14 cellular contexts compared by ENCODE assay signal in the genomic region with DNA sequence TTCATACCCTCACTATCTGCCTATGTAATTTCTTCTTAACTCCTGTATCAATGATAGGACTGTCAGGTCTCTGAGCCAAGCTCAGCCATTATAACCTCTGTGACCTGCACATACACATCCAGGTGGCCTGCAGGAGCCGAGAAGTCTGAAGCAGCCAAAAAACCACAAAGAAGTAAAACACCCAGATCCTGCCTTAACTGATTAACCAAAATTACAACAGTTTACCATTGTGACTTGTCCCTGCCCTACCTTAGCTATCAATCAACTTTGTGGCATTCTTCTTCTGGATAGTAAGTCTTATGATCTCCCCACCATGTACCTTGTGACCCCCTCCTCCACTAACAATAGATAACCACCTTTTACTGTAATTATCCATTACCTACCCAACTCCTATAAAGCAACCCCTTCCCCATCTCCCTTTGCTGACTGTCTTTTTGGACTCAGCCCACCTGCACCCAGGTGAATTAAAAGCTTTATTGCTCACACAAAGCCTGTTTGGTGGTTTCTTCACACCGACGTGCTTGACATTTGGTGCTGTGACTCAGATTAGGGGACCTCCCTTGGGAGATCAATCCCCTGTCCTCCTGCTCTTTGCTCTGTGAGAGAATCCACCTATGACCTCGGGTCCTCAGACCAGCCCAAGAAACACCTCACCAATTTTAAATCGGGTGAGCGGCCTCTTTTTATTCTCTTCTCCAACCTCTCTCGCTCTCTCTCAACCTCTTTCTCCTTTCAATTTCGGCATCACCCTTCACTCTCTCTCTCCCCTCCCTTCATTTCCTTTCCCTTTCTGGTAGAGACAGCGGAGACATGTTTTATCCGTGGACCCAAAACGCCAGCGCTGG. TPM values are rescaled to one million over a fixed set of nuclear protein-coding genes. Genes with fewer than 3 reads are reported as not detected.
A peak's percentile ranks its signal among the peaks of the same experiment; 100 is the strongest.
DNase-seq lines count a peak whose midpoint lies in the region; ATAC-seq lines count a peak whose summit lies in the region.
"Had no signal": no experiment of that assay in that cellular context is flagged by ENCODE, and none has a peak within 500 bp of the region (broad histone marks: within the 10 kb centered on the region; RNA-seq: fewer than 3 reads in every experiment).

No MANE protein-coding gene starts in this region.

- CTCF ChIA-PET in activated CD4-positive, alpha-beta T cell treated with anti-CD3 and anti-CD28 coated beads, Interleukin-2, amount 10 ng/mL, durations not matched to agents 7 days and 5 days (lab: Charles Lee): no interaction called here
- CTCF ChIA-PET in activated CD4-positive, alpha-beta memory T cell treated with anti-CD3 and anti-CD28 coated beads, Interleukin-2, amount 10 ng/mL, durations not matched to agents 7 days and 5 days (lab: Charles Lee): no interaction called here

- H3K27me3 Mint-ChIP-seq in activated CD4-positive, alpha-beta T cell treated with anti-CD3 and anti-CD28 coated beads, Interleukin-2, amount 10 ng/mL, durations not matched to agents 7 days and 5 days: peaks cover 10% of the 10 kb centered on the region
- peaks cover 29% of the 10 kb centered on the region for H3K27me3 Mint-ChIP-seq in activated CD4-positive, alpha-beta memory T cell treated with anti-CD3 and anti-CD28 coated beads, Interleukin-2, amount 10 ng/mL, durations not matched to agents 7 days and 5 days

- DNase-seq in activated CD4-positive, alpha-beta T cell treated with anti-CD3 and anti-CD28 coated beads, Interleukin-2, amount 10 ng/mL, durations not matched to agents 7 days and 5 days: peak; percentile 22
- no peak for DNase-seq in activated CD4-positive, alpha-beta T cell treated with anti-CD3 and anti-CD28 coated beads for 1 hour
- DNase-seq in activated CD4-positive, alpha-beta memory T cell treated with anti-CD3 and anti-CD28 coated beads, Interleukin-2, amount 10 ng/mL, durations not matched to agents 7 days and 5 days: no peak
- no peak for DNase-seq in stimulated activated effector memory CD8-positive, alpha-beta T cell treated with anti-CD3 and anti-CD28 coated beads, Interleukin-12 subunit alpha, Interleukin-12 subunit beta, amount 100 ng/mL, for 72 hours (ENCODE audit: low spot score in 2 of 2)
- DNase-seq in NCI-H2196 treated with DMSO at 0.1 percent for 48 hours (lab: John Stamatoyannopoulos, UW; ENCODE audit: unreplicated experiment) (no peak), SW480 (ENCODE audit: low spot score) (no peak)
- DNase-seq: activated T-cell treated with anti-CD3 and anti-CD28 coated beads, Interleukin-2, amount 50 U/mL, for 1 hour; effector CD8-positive, alpha-beta T cell; H7; midbrain had no signal

- H3K9me3 Mint-ChIP-seq in activated CD4-positive, alpha-beta T cell treated with anti-CD3 and anti-CD28 coated beads, Interleukin-2, amount 10 ng/mL, durations not matched to agents 7 days and 5 days: peaks cover 5% of the 10 kb centered on the region
- peaks cover 5% of the 10 kb centered on the region for H3K9me3 Mint-ChIP-seq in activated CD4-positive, alpha-beta memory T cell treated with anti-CD3 and anti-CD28 coated beads, Interleukin-2, amount 10 ng/mL, durations not matched to agents 7 days and 5 days
- no peaks in the 10 kb centered on the region for H3K9me3 Mint-ChIP-seq in stimulated activated effector memory CD8-positive, alpha-beta T cell treated with anti-CD3 and anti-CD28 coated beads, Interleukin-12 subunit alpha, Interleukin-12 subunit beta, amount 100 ng/mL, for 72 hours
- H3K9me3 Mint-ChIP-seq: brain had no signal

- POLR2A ChIA-PET in activated CD4-positive, alpha-beta T cell treated with anti-CD3 and anti-CD28 coated beads, Interleukin-2, amount 10 ng/mL, durations not matched to agents 7 days and 5 days (lab: Charles Lee): no interaction called here
- POLR2A ChIA-PET in activated CD4-positive, alpha-beta memory T cell treated with anti-CD3 and anti-CD28 coated beads, Interleukin-2, amount 10 ng/mL, durations not matched to agents 7 days and 5 days (lab: Charles Lee): interaction anchor here (1.0 to 1.2 kb wide), 2 partner anchors 9 to 20 kb away, joined by 3 to 4 read pairs; no protein-coding TSS in a partner anchor

- peak overlapping the region; percentile 6 for H3K4me3 Mint-ChIP-seq in activated CD4-positive, alpha-beta T cell treated with anti-CD3 and anti-CD28 coated beads, Interleukin-2, amount 10 ng/mL, durations not matched to agents 7 days and 5 days
- no peak overlapping the region for H3K4me3 Mint-ChIP-seq in activated CD4-positive, alpha-beta memory T cell treated with anti-CD3 and anti-CD28 coated beads, Interleukin-2, amount 10 ng/mL, durations not matched to agents 7 days and 5 days
- peak overlapping the region; percentile 17 for H3K4me3 Mint-ChIP-seq in stimulated activated effector memory CD8-positive, alpha-beta T cell treated with anti-CD3 and anti-CD28 coated beads, Interleukin-12 subunit alpha, Interleukin-12 subunit beta, amount 100 ng/mL, for 72 hours
- H3K4me3 Mint-ChIP-seq: brain had no signal

- peak; percentile 40 for ATAC-seq in GM21619 (IDR thresholded peaks at IDR 0.05; ENCODE audit: unreplicated experiment)
- peak; percentile 49 for ATAC-seq in stimulated activated effector memory CD8-positive, alpha-beta T cell treated with anti-CD3 and anti-CD28 coated beads, Interleukin-12 subunit alpha, Interleukin-12 subunit beta, amount 100 ng/mL, for 72 hours
- no peak for ATAC-seq in HG03442 (IDR thresholded peaks at IDR 0.05; ENCODE audit: unreplicated experiment)
- ATAC-seq: Right ventricle myocardium inferior had no signal

- peak overlapping the region; percentile 75 for H3K27ac Mint-ChIP-seq in activated CD4-positive, alpha-beta T cell treated with anti-CD3 and anti-CD28 coated beads, Interleukin-2, amount 10 ng/mL, durations not matched to agents 7 days and 5 days
- peak overlapping the region; percentile 4 for H3K27ac Mint-ChIP-seq in activated CD4-positive, alpha-beta memory T cell treated with anti-CD3 and anti-CD28 coated beads, Interleukin-2, amount 10 ng/mL, durations not matched to agents 7 days and 5 days
- H3K27ac Mint-ChIP-seq in stimulated activated effector memory CD8-positive, alpha-beta T cell treated with anti-CD3 and anti-CD28 coated beads, Interleukin-12 subunit alpha, Interleukin-12 subunit beta, amount 100 ng/mL, for 72 hours: peak overlapping the region; percentile 7

- H3K4me1 Mint-ChIP-seq in activated CD4-positive, alpha-beta T cell treated with anti-CD3 and anti-CD28 coated beads, Interleukin-2, amount 10 ng/mL, durations not matched to agents 7 days and 5 days: peaks cover 28% of the 10 kb centered on the region
- peaks cover 24% of the 10 kb centered on the region for H3K4me1 Mint-ChIP-seq in activated CD4-positive, alpha-beta memory T cell treated with anti-CD3 and anti-CD28 coated beads, Interleukin-2, amount 10 ng/mL, durations not matched to agents 7 days and 5 days
- peaks cover 18% of the 10 kb centered on the region for H3K4me1 Mint-ChIP-seq in stimulated activated effector memory CD8-positive, alpha-beta T cell treated with anti-CD3 and anti-CD28 coated beads, Interleukin-12 subunit alpha, Interleukin-12 subunit beta, amount 100 ng/mL, for 72 hours

- H3K36me3 Mint-ChIP-seq in activated CD4-positive, alpha-beta T cell treated with anti-CD3 and anti-CD28 coated beads, Interleukin-2, amount 10 ng/mL, durations not matched to agents 7 days and 5 days (ENCODE audit: low read depth): peaks cover 6% of the 10 kb centered on the region
- no peaks in the 10 kb centered on the region for H3K36me3 Mint-ChIP-seq in activated CD4-positive, alpha-beta memory T cell treated with anti-CD3 and anti-CD28 coated beads, Interleukin-2, amount 10 ng/mL, durations not matched to agents 7 days and 5 days (ENCODE audit: low read depth)
- no peaks in the 10 kb centered on the region for H3K36me3 Mint-ChIP-seq in stimulated activated effector memory CD8-positive, alpha-beta T cell treated with anti-CD3 and anti-CD28 coated beads, Interleukin-12 subunit alpha, Interleukin-12 subunit beta, amount 100 ng/mL, for 72 hours
- H3K36me3 Mint-ChIP-seq: brain had no signal

RNA-seq across cellular contexts. Expression of a gene that starts 11.5 kb away (rescaled TPM):
- 1 to 10 TPM; 4.7 to 4.8 TPM for total RNA-seq in activated CD4-positive, alpha-beta T cell treated with anti-CD3 and anti-CD28 coated beads, Interleukin-2, amount 10 ng/mL, durations not matched to agents 7 days and 5 days
- 1 to 10 TPM; 5.3 to 5.9 TPM for total RNA-seq in activated CD4-positive, alpha-beta memory T cell treated with anti-CD3 and anti-CD28 coated beads, Interleukin-2, amount 10 ng/mL, durations not matched to agents 7 days and 5 days

RNA-seq across cellular contexts. Expression of a gene that starts 34.2 kb away (rescaled TPM):
- 10 to 100 TPM; 20.4 to 23.1 TPM for total RNA-seq in activated CD4-positive, alpha-beta T cell treated with anti-CD3 and anti-CD28 coated beads, Interleukin-2, amount 10 ng/mL, durations not matched to agents 7 days and 5 days
- total RNA-seq in activated CD4-positive, alpha-beta memory T cell treated with anti-CD3 and anti-CD28 coated beads, Interleukin-2, amount 10 ng/mL, durations not matched to agents 7 days and 5 days: 10 to 100 TPM; 22.2 to 24.0 TPM

Comparison
In these comparisons a context has a peak if more than half of its experiments do, and no peak if none do; other contexts are left out.
1. H3K27ac Mint-ChIP-seq: peak in every context shown above with its lines; median percentile 75 in activated CD4-positive, alpha-beta T cell treated with anti-CD3 and anti-CD28 coated beads, Interleukin-2, amount 10 ng/mL, durations not matched to agents 7 days and 5 days; 7 in stimulated activated effector memory CD8-positive, alpha-beta T cell treated with anti-CD3 and anti-CD28 coated beads, Interleukin-12 subunit alpha, Interleukin-12 subunit beta, amount 100 ng/mL, for 72 hours; 4 in activated CD4-positive, alpha-beta memory T cell treated with anti-CD3 and anti-CD28 coated beads, Interleukin-2, amount 10 ng/mL, durations not matched to agents 7 days and 5 days.